In genomic region chr6:152206072-152206818, GRCh38 we compare ENCODE assay signal across 8 cellular contexts.
A peak's percentile ranks its signal among the peaks of the same experiment; 100 is the strongest.
DNase-seq lines count a peak whose midpoint lies in the region; ATAC-seq and TF ChIP-seq lines count a peak whose summit lies in the region.

No MANE protein-coding gene starts in this region.

- H3K27ac ChIP-seq in brain microvascular endothelial cell (no peak overlapping the region), uterus (peak overlapping the region; percentile 69 to 80)

- H3K4me3 ChIP-seq in GM12864 (ENCODE audit: low read depth, low read length), result no peak overlapping the region
- no peak overlapping the region for H3K4me3 ChIP-seq in brain microvascular endothelial cell (ENCODE audit: low read depth, low read length)
- no peak overlapping the region for H3K4me3 ChIP-seq in uterus

- H3K4me1 ChIP-seq in uterus, result no peaks in the 10 kb centered on the region

- peaks cover 33% of the 10 kb centered on the region for H3K36me3 Mint-ChIP-seq in memory B cell

- ATAC-seq in memory B cell (ENCODE audit: low read depth), result no peak
- no peak for ATAC-seq in HG03565 (IDR thresholded peaks at IDR 0.05; ENCODE audit: unreplicated experiment)

- H3K9me3 ChIP-seq in uterus, result no peaks in the 10 kb centered on the region

- no peaks in the 10 kb centered on the region for H3K27me3 Mint-ChIP-seq in memory B cell

- peaks cover 35% of the 10 kb centered on the region for H3K36me3 ChIP-seq in brain microvascular endothelial cell (replicated peaks)
- no peaks in the 10 kb centered on the region for H3K36me3 ChIP-seq in uterus

- DNase-seq in GM12864 (ENCODE audit: low read depth) (no peak), OCI-M1 (lab: John Stamatoyannopoulos, UW) (peak; percentile 36), brain microvascular endothelial cell (no peak), memory B cell (ENCODE audit: low spot score in 2 of 2) (no peak), uterus (peak; percentile 72 to 76), hepatic stellate cell (ENCODE audit: low spot score) (no peak), NCI-H2107 treated with DMSO at 0.1 percent for 48 hours (lab: John Stamatoyannopoulos, UW; ENCODE audit: unreplicated experiment) (no peak)

- in situ Hi-C loops in brain microvascular endothelial cell (cut with HindIII; ENCODE audit: low pct_ligation_motif_present, low sequenced_read_pairs), result no loop called here

- H3K27ac Mint-ChIP-seq in memory B cell, result peak overlapping the region; percentile 58

- intact Hi-C loops in uterus (cut with DNase I; ENCODE audit: low total_unique reads), result no loop called here

- no peaks in the 10 kb centered on the region for H3K27me3 ChIP-seq in brain microvascular endothelial cell (replicated peaks)
- no peaks in the 10 kb centered on the region for H3K27me3 ChIP-seq in uterus

- no peak overlapping the region for H3K4me3 Mint-ChIP-seq in memory B cell

- no peaks in the 10 kb centered on the region for H3K9me3 Mint-ChIP-seq in memory B cell

- H3K4me1 Mint-ChIP-seq in memory B cell, result no peaks in the 10 kb centered on the region

- no peak for TF ChIP-seq POLR2A in uterus (IDR thresholded peaks at IDR 0.05)

- TF ChIP-seq CTCF in GM12864 (IDR thresholded peaks at IDR 0.05; ENCODE audit: low read depth, low read length, missing control alignments) (peak; percentile 56), brain microvascular endothelial cell (IDR thresholded peaks at IDR 0.05; ENCODE audit: low read depth, low read length, missing control alignments) (peak; percentile 76), uterus (IDR thresholded peaks at IDR 0.05) (peak in 1 of 4 experiments; percentile 32)

Comparison
In these comparisons a context has a peak if more than half of its experiments do, and no peak if none do; other contexts are left out.
1. DNase-seq: peak in OCI-M1 (single experiment) and uterus (2 of 2); none in GM12864 (single experiment), brain microvascular endothelial cell (single experiment), memory B cell (0 of 2), hepatic stellate cell (single experiment) and NCI-H2107 treated with DMSO at 0.1 percent for 48 hours (single experiment).